Comparison of ENCODE assay signal across 12 cellular contexts in the genomic region with DNA sequence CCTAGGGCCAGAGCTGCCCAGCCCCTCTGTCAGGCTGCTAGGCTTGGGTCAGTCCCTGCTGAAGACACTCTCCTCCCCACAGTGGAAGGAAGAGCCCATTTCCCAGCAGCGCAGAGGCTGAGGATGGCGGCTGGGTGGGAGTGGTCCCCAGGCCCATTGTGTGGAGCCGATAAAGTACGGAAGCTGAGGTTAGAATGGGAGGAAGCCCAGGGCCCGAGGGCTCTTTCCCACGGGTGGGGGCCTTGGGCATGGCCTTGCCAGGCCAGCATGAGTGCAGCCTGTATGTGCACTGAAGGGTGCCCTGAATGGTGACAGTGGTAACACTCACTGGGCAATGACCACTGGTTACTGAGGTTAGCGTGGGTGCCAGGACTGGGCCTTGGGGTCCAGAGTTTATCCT.
DNase-seq lines count a peak whose midpoint lies in the region; ATAC-seq and TF ChIP-seq lines count a peak whose summit lies in the region.
"Had no signal": no experiment of that assay in that cellular context is flagged by ENCODE, and none has a peak within 500 bp of the region (broad histone marks: within the 10 kb centered on the region; RNA-seq: fewer than 3 reads in every experiment).

No MANE protein-coding gene starts in this region.

- BruUV-seq in Calu3 (replicated peaks; lab: Mats Ljungman, UMichigan): no TSS peak

- H3K36me3 ChIP-seq in Loucy (ENCODE audit: insufficient read depth, low read length) (peaks cover 6% of the 10 kb centered on the region; the same call in 1 of the 2 replicates), MM.1S (replicated peaks; ENCODE audit: insufficient read depth, low read length) (no peaks in the 10 kb centered on the region)

- CTCF ChIA-PET in Calu3 (lab: Charles Lee): interaction anchor here (2.8 kb wide), 1 partner anchor 143 kb away, joined by 15 read pairs; no protein-coding TSS in a partner anchor

- H3K9me2 ChIP-seq in Loucy (replicated peaks; ENCODE audit: low read depth, low read length) (no peaks in the 10 kb centered on the region), MM.1S (replicated peaks; ENCODE audit: insufficient read depth, low read length) (no peaks in the 10 kb centered on the region)

- no peaks in the 10 kb centered on the region for H4K20me1 ChIP-seq in Loucy (ENCODE audit: insufficient read depth, low read length, poor library complexity, severe bottlenecking)
- no peaks in the 10 kb centered on the region for H4K20me1 ChIP-seq in MM.1S (ENCODE audit: insufficient read depth, low read length)

- H3K4me1 ChIP-seq in Loucy (ENCODE audit: insufficient read depth, low read length, poor library complexity, severe bottlenecking): peaks cover 39% of the 10 kb centered on the region
- H3K4me1 ChIP-seq in MM.1S (ENCODE audit: low read length): no peaks in the 10 kb centered on the region

- H3K4me3 ChIP-seq in Loucy (ENCODE audit: low read length, poor library complexity, severe bottlenecking) (peak overlapping the region; percentile 67), MM.1S (ENCODE audit: low read length) (no peak overlapping the region)

- no peak for ATAC-seq in activated naive CD8-positive, alpha-beta T cell treated with anti-CD3 and anti-CD28 coated beads, Interleukin-2, amount 10 ng/mL, durations not matched to agents 7 days and 5 days (ENCODE audit: low read depth)
- peak; percentile 24 for ATAC-seq in stimulated activated effector memory CD8-positive, alpha-beta T cell treated with anti-CD3 and anti-CD28 coated beads, Interleukin-12 subunit alpha, Interleukin-12 subunit beta, amount 100 ng/mL, for 72 hours
- ATAC-seq: sciatic nerve had no signal

- H3K27me3 ChIP-seq in Loucy (ENCODE audit: insufficient read depth, low read length, poor library complexity, severe bottlenecking) (no peaks in the 10 kb centered on the region), MM.1S (replicated peaks; ENCODE audit: insufficient read depth, low read length) (no peaks in the 10 kb centered on the region)

- no peak for DNase-seq in activated naive CD8-positive, alpha-beta T cell treated with anti-CD3 and anti-CD28 coated beads, Interleukin-2, amount 10 ng/mL, durations not matched to agents 7 days and 5 days
- DNase-seq in immature natural killer cell (peak in 2 of 3 donors; percentile 28 to 31), MM.1S (no peak), HuH-7.5 (ENCODE audit: low spot score) (no peak), RPMI8226 (no peak), Calu3 (no peak)
- DNase-seq in stimulated activated effector memory CD8-positive, alpha-beta T cell treated with anti-CD3 and anti-CD28 coated beads, Interleukin-12 subunit alpha, Interleukin-12 subunit beta, amount 100 ng/mL, for 72 hours (ENCODE audit: low spot score in 2 of 2): no peak
- DNase-seq: amniotic stem cell, H7 had no signal

- H3K9ac ChIP-seq in Loucy (ENCODE audit: low read depth, low read length, poor library complexity, severe bottlenecking): peak overlapping the region; percentile 54
- no peak overlapping the region for H3K9ac ChIP-seq in MM.1S (ENCODE audit: low read length)

- H3K36me3 Mint-ChIP-seq in activated naive CD8-positive, alpha-beta T cell treated with anti-CD3 and anti-CD28 coated beads, Interleukin-2, amount 10 ng/mL, durations not matched to agents 7 days and 5 days: peaks cover 23% of the 10 kb centered on the region
- H3K36me3 Mint-ChIP-seq in immature natural killer cell (peaks cover 4 to 36% (median 24%) of the 10 kb centered on the region in 3 donors), Calu3 (ENCODE audit: insufficient read depth, unreplicated experiment) (peaks cover 27% of the 10 kb centered on the region)
- peaks cover 79% of the 10 kb centered on the region for H3K36me3 Mint-ChIP-seq in stimulated activated effector memory CD8-positive, alpha-beta T cell treated with anti-CD3 and anti-CD28 coated beads, Interleukin-12 subunit alpha, Interleukin-12 subunit beta, amount 100 ng/mL, for 72 hours

- H3K9me3 ChIP-seq in Loucy (ENCODE audit: insufficient read depth, low read depth, low read length) (no peaks in the 10 kb centered on the region), MM.1S (replicated peaks; ENCODE audit: insufficient read depth, low read length) (no peaks in the 10 kb centered on the region)

- POLR2A ChIA-PET in activated naive CD8-positive, alpha-beta T cell treated with anti-CD3 and anti-CD28 coated beads, Interleukin-2, amount 10 ng/mL, durations not matched to agents 7 days and 5 days (lab: Charles Lee): interaction anchor here (0.5 to 2.1 kb wide), 2 partner anchors 11 to 89 kb away, joined by 4 to 9 read pairs; no protein-coding TSS in a partner anchor

- H3K4me2 ChIP-seq in Loucy (ENCODE audit: low read depth, low read length, poor library complexity, severe bottlenecking) (peak overlapping the region; percentile 78), MM.1S (ENCODE audit: low read depth, low read length) (no peak overlapping the region)

- peaks cover 44% of the 10 kb centered on the region for H3K4me1 Mint-ChIP-seq in activated naive CD8-positive, alpha-beta T cell treated with anti-CD3 and anti-CD28 coated beads, Interleukin-2, amount 10 ng/mL, durations not matched to agents 7 days and 5 days
- H3K4me1 Mint-ChIP-seq in immature natural killer cell: peaks cover 85 to 88% of the 10 kb centered on the region in 2 donors
- H3K4me1 Mint-ChIP-seq in stimulated activated effector memory CD8-positive, alpha-beta T cell treated with anti-CD3 and anti-CD28 coated beads, Interleukin-12 subunit alpha, Interleukin-12 subunit beta, amount 100 ng/mL, for 72 hours: peaks cover 74% of the 10 kb centered on the region
- H3K4me1 Mint-ChIP-seq in Calu3 (ENCODE audit: low read depth, unreplicated experiment): no peaks in the 10 kb centered on the region

- peak overlapping the region; percentile 73 for H3K27ac Mint-ChIP-seq in activated naive CD8-positive, alpha-beta T cell treated with anti-CD3 and anti-CD28 coated beads, Interleukin-2, amount 10 ng/mL, durations not matched to agents 7 days and 5 days
- H3K27ac Mint-ChIP-seq in immature natural killer cell: peak overlapping the region; percentile 80 to 91 (median 90)
- H3K27ac Mint-ChIP-seq in stimulated activated effector memory CD8-positive, alpha-beta T cell treated with anti-CD3 and anti-CD28 coated beads, Interleukin-12 subunit alpha, Interleukin-12 subunit beta, amount 100 ng/mL, for 72 hours: peak overlapping the region; percentile 81
- no peak overlapping the region for H3K27ac Mint-ChIP-seq in Calu3 (ENCODE audit: unreplicated experiment)

- H3K27ac ChIP-seq in MM.1S (ENCODE audit: low read length): no peak overlapping the region

- intact Hi-C loops in Calu3 (cut with micrococcal nuclease; ENCODE audit: unreplicated experiment): loop anchor here (10.0 kb wide), 1 partner anchor 315 kb away; a partner anchor contains a TSS

- no peak for TF ChIP-seq CTCF in Loucy (conservative IDR thresholded peaks at IDR 0.05; ENCODE audit: low read length)
- TF ChIP-seq CTCF in MM.1S (IDR thresholded peaks at IDR 0.05; ENCODE audit: low read length): no peak
- no peak for TF ChIP-seq CTCF in Calu3 (IDR thresholded peaks at IDR 0.05; ENCODE audit: unreplicated experiment)

- H3K4me3 Mint-ChIP-seq in activated naive CD8-positive, alpha-beta T cell treated with anti-CD3 and anti-CD28 coated beads, Interleukin-2, amount 10 ng/mL, durations not matched to agents 7 days and 5 days: peak overlapping the region; percentile 33
- H3K4me3 Mint-ChIP-seq in immature natural killer cell: peak overlapping the region; percentile 65 to 78 (median 72)
- H3K4me3 Mint-ChIP-seq in stimulated activated effector memory CD8-positive, alpha-beta T cell treated with anti-CD3 and anti-CD28 coated beads, Interleukin-12 subunit alpha, Interleukin-12 subunit beta, amount 100 ng/mL, for 72 hours: no peak overlapping the region
- no peak overlapping the region for H3K4me3 Mint-ChIP-seq in Calu3 (ENCODE audit: low read depth, unreplicated experiment)
- H3K4me3 Mint-ChIP-seq: CD4-positive, CD25-positive, alpha-beta regulatory T cell had no signal

- H3K9me3 Mint-ChIP-seq in activated naive CD8-positive, alpha-beta T cell treated with anti-CD3 and anti-CD28 coated beads, Interleukin-2, amount 10 ng/mL, durations not matched to agents 7 days and 5 days: no peaks in the 10 kb centered on the region
- H3K9me3 Mint-ChIP-seq in immature natural killer cell (no peaks in the 10 kb centered on the region), Calu3 (ENCODE audit: low read depth, unreplicated experiment) (no peaks in the 10 kb centered on the region)
- no peaks in the 10 kb centered on the region for H3K9me3 Mint-ChIP-seq in stimulated activated effector memory CD8-positive, alpha-beta T cell treated with anti-CD3 and anti-CD28 coated beads, Interleukin-12 subunit alpha, Interleukin-12 subunit beta, amount 100 ng/mL, for 72 hours
- H3K9me3 Mint-ChIP-seq: CD4-positive, CD25-positive, alpha-beta regulatory T cell had no signal

- H3K27me3 Mint-ChIP-seq in activated naive CD8-positive, alpha-beta T cell treated with anti-CD3 and anti-CD28 coated beads, Interleukin-2, amount 10 ng/mL, durations not matched to agents 7 days and 5 days: no peaks in the 10 kb centered on the region
- H3K27me3 Mint-ChIP-seq in immature natural killer cell (ENCODE audit: low read depth in 3 of 3) (peaks cover 2 to 21% (median 3%) of the 10 kb centered on the region in 3 donors), Calu3 (ENCODE audit: unreplicated experiment) (no peaks in the 10 kb centered on the region)
- H3K27me3 Mint-ChIP-seq: CD4-positive, CD25-positive, alpha-beta regulatory T cell had no signal

- H3K79me2 ChIP-seq in Loucy (ENCODE audit: insufficient read depth, low read length): peaks cover 41% of the 10 kb centered on the region; the same call in 1 of the 2 replicates
- no peaks in the 10 kb centered on the region for H3K79me2 ChIP-seq in MM.1S (ENCODE audit: low read length)

- H3F3A ChIP-seq in Loucy (ENCODE audit: low read depth) (no peaks in the 10 kb centered on the region), MM.1S (ENCODE audit: insufficient read depth, low read length) (no peaks in the 10 kb centered on the region)

- peak overlapping the region; percentile 58 for H2AFZ ChIP-seq in Loucy (ENCODE audit: low read length)
- H2AFZ ChIP-seq in MM.1S (ENCODE audit: low read length): no peak overlapping the region

Comparison
In these comparisons a context has a peak if more than half of its experiments do, and no peak if none do; other contexts are left out.
1. DNase-seq: peak in immature natural killer cell (2 of 3); none in activated naive CD8-positive, alpha-beta T cell treated with anti-CD3 and anti-CD28 coated beads, Interleukin-2, amount 10 ng/mL, durations not matched to agents 7 days and 5 days (single experiment), stimulated activated effector memory CD8-positive, alpha-beta T cell treated with anti-CD3 and anti-CD28 coated beads, Interleukin-12 subunit alpha, Interleukin-12 subunit beta, amount 100 ng/mL, for 72 hours (0 of 2), MM.1S (single experiment), HuH-7.5 (single experiment), RPMI8226 (single experiment) and Calu3 (single experiment).
2. H3K4me3 Mint-ChIP-seq: peak in activated naive CD8-positive, alpha-beta T cell treated with anti-CD3 and anti-CD28 coated beads, Interleukin-2, amount 10 ng/mL, durations not matched to agents 7 days and 5 days (single experiment) and immature natural killer cell (5 of 5); none in stimulated activated effector memory CD8-positive, alpha-beta T cell treated with anti-CD3 and anti-CD28 coated beads, Interleukin-12 subunit alpha, Interleukin-12 subunit beta, amount 100 ng/mL, for 72 hours (single experiment) and Calu3 (single experiment).